ENCODE assay signal across 20 cellular contexts in genomic region chr17:67636841-67637240, GRCh38.
DNase-seq lines count a peak whose midpoint lies in the region; ATAC-seq, FAIRE-seq and TF ChIP-seq lines count a peak whose summit lies in the region.
"Had no signal": no experiment of that assay in that cellular context is flagged by ENCODE, and none has a peak within 500 bp of the region (broad histone marks: within the 10 kb centered on the region; RNA-seq: fewer than 3 reads in every experiment).

No MANE protein-coding gene starts in this region.

- no peak for TF ChIP-seq CTCF in left ventricle myocardium inferior (IDR thresholded peaks at IDR 0.05; ENCODE audit: borderline replicate concordance)
- TF ChIP-seq CTCF in bronchial epithelial cell (IDR thresholded peaks at IDR 0.05; ENCODE audit: insufficient read depth, low read length, severe bottlenecking): no peak
- no peak for TF ChIP-seq CTCF in smooth muscle cell (IDR thresholded peaks at IDR 0.05; ENCODE audit: borderline replicate concordance, insufficient read depth, poor library complexity, severe bottlenecking)
- no peak for TF ChIP-seq CTCF in GM13976 (IDR thresholded peaks at IDR 0.05; ENCODE audit: borderline replicate concordance, control extremely low read depth, extremely low read depth, insufficient read depth, missing control alignments)

- intact Hi-C loops in left ventricle myocardium inferior (cut with micrococcal nuclease): no loop called here
- intact Hi-C loops in left cardiac atrium (cut with DNase I): loop anchor here in 1 of 2 donors (10.0 kb wide), 1 partner anchor 48 kb away; no protein-coding TSS in a partner anchor

- no peak for DNase-seq in left ventricle myocardium inferior
- no peak for DNase-seq in left cardiac atrium
- peak; percentile 26 for DNase-seq in bronchial epithelial cell (ENCODE audit: low read depth)
- peak; percentile 60 for DNase-seq in kidney glomerular epithelial cell (lab: John Stamatoyannopoulos, UW)
- no peak for DNase-seq in NCI-H128 (lab: John Stamatoyannopoulos, UW; ENCODE audit: unreplicated experiment)
- no peak for DNase-seq in SW480 (ENCODE audit: low spot score)
- DNase-seq in smooth muscle cell (lab: John Stamatoyannopoulos, UW; ENCODE audit: unreplicated experiment): no peak
- DNase-seq in GM13976 (ENCODE audit: low spot score): no peak
- DNase-seq: activated B cell treated with CpG ODN at 0.5 μM for 24 hours; activated CD8-positive, alpha-beta memory T cell treated with anti-CD3 and anti-CD28 coated beads, Interleukin-2, amount 10 ng/mL, durations not matched to agents 7 days and 5 days; activated naive CD4-positive, alpha-beta T cell treated with Interleukin-2 at 50 U/mL for 16 hours; heart left ventricle; left lung; naive B cell; NCI-H187 treated with DMSO at 0.1 percent for 48 hours; NCI-H69; testis had no signal

- FAIRE-seq in bronchial epithelial cell (lab: Jason Lieb, UNC): no peak
- FAIRE-seq: A549, GM12892 had no signal

- H3K27ac ChIP-seq in left ventricle myocardium inferior (replicated peaks): peak overlapping the region; percentile 9
- H3K27ac ChIP-seq in smooth muscle cell (ENCODE audit: low read depth): no peak overlapping the region
- H3K27ac ChIP-seq: A549, heart left ventricle, left lung, testis had no signal

- H3K9ac ChIP-seq in smooth muscle cell (ENCODE audit: low read depth): no peak overlapping the region

- no peaks in the 10 kb centered on the region for H4K20me1 ChIP-seq in smooth muscle cell (ENCODE audit: low read depth)

- no peaks in the 10 kb centered on the region for H3F3A ChIP-seq in smooth muscle cell (ENCODE audit: low read depth)

- H3K4me2 ChIP-seq in smooth muscle cell: no peak overlapping the region
- H3K4me2 ChIP-seq: A549 had no signal

- H3K36me3 ChIP-seq in left ventricle myocardium inferior (peaks cover 16% of the 10 kb centered on the region), bronchial epithelial cell (ENCODE audit: control insufficient read depth, insufficient read depth, low read length) (no peaks in the 10 kb centered on the region), smooth muscle cell (ENCODE audit: low read depth) (no peaks in the 10 kb centered on the region)

- no peaks in the 10 kb centered on the region for H3K79me2 ChIP-seq in smooth muscle cell (ENCODE audit: low read depth)

- H2AFZ ChIP-seq in smooth muscle cell (ENCODE audit: low read depth): no peak overlapping the region

- no peak for ATAC-seq in left cardiac atrium
- ATAC-seq: A549; activated CD8-positive, alpha-beta memory T cell treated with anti-CD3 and anti-CD28 coated beads, Interleukin-2, amount 10 ng/mL, durations not matched to agents 7 days and 5 days; heart left ventricle; Panc1 had no signal

- H3K27me3 ChIP-seq in left ventricle myocardium inferior (ENCODE audit: low read depth): no peaks in the 10 kb centered on the region
- H3K27me3 ChIP-seq in bronchial epithelial cell (ENCODE audit: control insufficient read depth, insufficient read depth, low read length): no peaks in the 10 kb centered on the region
- H3K27me3 ChIP-seq in smooth muscle cell (ENCODE audit: low read depth): no peaks in the 10 kb centered on the region
- H3K27me3 ChIP-seq: heart left ventricle, left lung, testis had no signal

- in situ Hi-C loops in GM13976 (cut with MboI; ENCODE audit: low sequenced_read_pairs, unreplicated experiment): no loop called here

- no peaks in the 10 kb centered on the region for H3K9me3 ChIP-seq in left ventricle myocardium inferior (replicated peaks)
- no peaks in the 10 kb centered on the region for H3K9me3 ChIP-seq in smooth muscle cell (replicated peaks; ENCODE audit: low read depth)
- H3K9me3 ChIP-seq: A549, heart left ventricle, left lung, testis had no signal

- H3K4me3 ChIP-seq in left ventricle myocardium inferior (no peak overlapping the region), bronchial epithelial cell (ENCODE audit: low read depth, low read length) (no peak overlapping the region), smooth muscle cell (no peak overlapping the region)
- H3K4me3 ChIP-seq: A549, heart left ventricle, left lung, testis had no signal

- peaks cover 63% of the 10 kb centered on the region for H3K4me1 ChIP-seq in left ventricle myocardium inferior
- H3K4me1 ChIP-seq in smooth muscle cell (ENCODE audit: low read depth): no peaks in the 10 kb centered on the region
- H3K4me1 ChIP-seq: A549, left lung had no signal

- 73% methylated on average over 5 of the region's 5 CpGs for WGBS in smooth muscle cell (ENCODE audit: low lambda C conversion rate)

Comparison
In these comparisons a context has a peak if more than half of its experiments do, and no peak if none do; other contexts are left out.
1. DNase-seq: peak in bronchial epithelial cell (single experiment) and kidney glomerular epithelial cell (single experiment); none in left ventricle myocardium inferior (single experiment), left cardiac atrium (single experiment), NCI-H128 (single experiment), SW480 (single experiment), smooth muscle cell (single experiment) and GM13976 (single experiment).